8 cellular contexts compared by ENCODE assay signal in genomic region chr9:113343732-113344231, GRCh38. TPM values are rescaled to one million over a fixed set of nuclear protein-coding genes. Genes with fewer than 3 reads are reported as not detected.
DNase-seq lines count a peak whose midpoint lies in the region; ATAC-seq and TF ChIP-seq lines count a peak whose summit lies in the region.

No MANE protein-coding gene starts in this region.

- intact Hi-C loops in Right ventricle myocardium superior (cut with DNase I): no loop called here

- no peaks in the 10 kb centered on the region for H3K9me3 ChIP-seq in BE2C
- no peaks in the 10 kb centered on the region for H3K9me3 ChIP-seq in MG63

- H3K36me3 ChIP-seq in BE2C (no peaks in the 10 kb centered on the region), MG63 (no peaks in the 10 kb centered on the region)

- ATAC-seq in Right ventricle myocardium superior (ENCODE audit: poor library complexity) (peak; percentile 78), HG02981 (IDR thresholded peaks at IDR 0.05; ENCODE audit: unreplicated experiment) (no peak), GM21381 (IDR thresholded peaks at IDR 0.05; ENCODE audit: unreplicated experiment) (no peak)

- no peak for TF ChIP-seq CTCF in BE2C (IDR thresholded peaks at IDR 0.05; ENCODE audit: low read depth, low read length)

- DNase-seq in BE2C (peak; percentile 67), MG63 (peak; percentile 11), UCSD-AML1 (lab: John Stamatoyannopoulos, UW; ENCODE audit: unreplicated experiment) (peak; percentile 71), Right ventricle myocardium superior (peak; percentile 74), skeletal muscle cell (ENCODE audit: low read depth) (peak; percentile 41), kidney glomerular epithelial cell (lab: John Stamatoyannopoulos, UW) (no peak)

- H3K27me3 ChIP-seq in BE2C (no peaks in the 10 kb centered on the region), MG63 (peaks cover 3% of the 10 kb centered on the region; the same call in 1 of the 2 replicates)

- H3K4me3 ChIP-seq in BE2C (ENCODE audit: low read depth, low read length): no peak overlapping the region
- H3K4me3 ChIP-seq in MG63: no peak overlapping the region
- H3K4me3 ChIP-seq in skeletal muscle cell (ENCODE audit: low read depth, low read length): no peak overlapping the region

- H3K4me1 ChIP-seq in BE2C: peaks cover 9% of the 10 kb centered on the region; the same call in 1 of the 2 replicates

RNA-seq across cellular contexts. Expression of gene WDR31, which starts 3.7 kb away (rescaled TPM):
- 1.6 TPM for polyA plus RNA-seq in BE2C (2012; ENCODE audit: insufficient read depth, insufficient read length, low read depth)
- 1.6 and 2.5 TPM in 2 replicates for total RNA-seq in MG63 (2014; rRNA removed; shearing (Covaris generic); ENCODE audit: low replicate concordance)
- total RNA-seq in Right ventricle myocardium superior: 13.8 TPM

RNA-seq across cellular contexts. Expression of gene BSPRY, which starts 5.6 kb away (rescaled TPM):
- polyA plus RNA-seq in BE2C (2012; ENCODE audit: insufficient read depth, insufficient read length, low read depth): not detected
- not detected in 2 replicates for total RNA-seq in MG63 (2014; rRNA removed; shearing (Covaris generic); ENCODE audit: low replicate concordance)
- total RNA-seq in Right ventricle myocardium superior: 0.24 TPM

RNA-seq across cellular contexts. Expression of gene HDHD3, which starts 33.0 kb away (rescaled TPM):
- 10.7 TPM for polyA plus RNA-seq in BE2C (2012; ENCODE audit: insufficient read depth, insufficient read length, low read depth)
- total RNA-seq in MG63 (2014; rRNA removed; shearing (Covaris generic); ENCODE audit: low replicate concordance): 7.6 and 11.5 TPM in 2 replicates
- total RNA-seq in Right ventricle myocardium superior: 9.8 TPM

RNA-seq across cellular contexts. Expression of gene RNF183, which starts 40.6 kb away (rescaled TPM):
- polyA plus RNA-seq in BE2C (2012; ENCODE audit: insufficient read depth, insufficient read length, low read depth): 0.74 TPM
- not detected in 2 replicates for total RNA-seq in MG63 (2014; rRNA removed; shearing (Covaris generic); ENCODE audit: low replicate concordance)
- not detected for total RNA-seq in Right ventricle myocardium superior

RNA-seq across cellular contexts. Expression of gene ALAD, which starts 57.3 kb away (rescaled TPM):
- 23.6 TPM for polyA plus RNA-seq in BE2C (2012; ENCODE audit: insufficient read depth, insufficient read length, low read depth)
- total RNA-seq in MG63 (2014; rRNA removed; shearing (Covaris generic); ENCODE audit: low replicate concordance): 14.8 and 17.0 TPM in 2 replicates
- 129 TPM for total RNA-seq in Right ventricle myocardium superior
